ENCODE assay signal across 8 cellular contexts in genomic region chr4:48109413-48110263, GRCh38. TPM values are rescaled to one million over a fixed set of nuclear protein-coding genes. Genes with fewer than 3 reads are reported as not detected.
DNase-seq lines count a peak whose midpoint lies in the region; ATAC-seq, FAIRE-seq and TF ChIP-seq lines count a peak whose summit lies in the region.

No MANE protein-coding gene starts in this region.

- no peaks in the 10 kb centered on the region for H3K9me2 ChIP-seq in DOHH2 (replicated peaks; ENCODE audit: control insufficient read depth, low read length)

- no peaks in the 10 kb centered on the region for H3K36me3 ChIP-seq in DOHH2 (ENCODE audit: control insufficient read depth, low read length)
- no peaks in the 10 kb centered on the region for H3K36me3 ChIP-seq in SJSA1
- no peaks in the 10 kb centered on the region for H3K36me3 ChIP-seq in fibroblast of lung (ENCODE audit: control insufficient read depth, insufficient read depth, low read length)
- H3K36me3 ChIP-seq in small intestine (ENCODE audit: control insufficient read depth in 2 of 2, insufficient read depth in 2 of 2, low read length in 2 of 2) = no peaks in the 10 kb centered on the region
- H3K36me3 ChIP-seq in aorta (ENCODE audit: control insufficient read depth in 1 of 2, insufficient read depth in 2 of 2, low read length in 1 of 2) = no peaks in the 10 kb centered on the region

- H3K4me1 ChIP-seq in DOHH2 (ENCODE audit: control insufficient read depth, low read length) (no peaks in the 10 kb centered on the region), SJSA1 (replicated peaks) (peaks cover 26% of the 10 kb centered on the region), fibroblast of lung (ENCODE audit: control insufficient read depth, extremely low read depth, insufficient read depth, low read length) (no peaks in the 10 kb centered on the region), small intestine (ENCODE audit: control insufficient read depth in 2 of 2, insufficient read depth in 1 of 2, low read depth in 1 of 2, low read length in 1 of 2) (no peaks in the 10 kb centered on the region), aorta (ENCODE audit: control insufficient read depth in 1 of 2, insufficient read depth in 2 of 2, low read length in 2 of 2) (no peaks in the 10 kb centered on the region)

- 50 to 60% (median 51%) methylated on average over 5 of the region's 5 CpGs for WGBS in small intestine, 3 donors
- 25 to 34% methylated on average over 5 of the region's 5 CpGs for WGBS in aorta, 2 donors

- no peak for ATAC-seq in aorta (ENCODE audit: low FRiP score)

- no peak overlapping the region for H2AFZ ChIP-seq in fibroblast of lung (ENCODE audit: low read length)

- H3K9ac ChIP-seq in fibroblast of lung (ENCODE audit: insufficient read depth, low read length) = no peak overlapping the region

- TF ChIP-seq CTCF in DOHH2 (IDR thresholded peaks at IDR 0.05; ENCODE audit: low read depth, low read length, poor library complexity, severe bottlenecking) (peak; percentile 60), fibroblast of lung (conservative IDR thresholded peaks at IDR 0.05 in 1 of 2, IDR thresholded peaks at IDR 0.05 in 1 of 2; ENCODE audit: low read depth in 1 of 2, low read length in 2 of 2) (peak; percentile 45 to 64)

- H4K20me1 ChIP-seq in DOHH2 (ENCODE audit: control insufficient read depth, insufficient read depth, low read depth, low read length) = no peaks in the 10 kb centered on the region
- no peaks in the 10 kb centered on the region for H4K20me1 ChIP-seq in fibroblast of lung (ENCODE audit: control insufficient read depth, extremely low read depth, insufficient read depth, low read length)

- H3K27me3 ChIP-seq in DOHH2 (ENCODE audit: control insufficient read depth, low read length) (no peaks in the 10 kb centered on the region; the same call in 1 of the 2 replicates), SJSA1 (replicated peaks) (no peaks in the 10 kb centered on the region), fibroblast of lung (ENCODE audit: control insufficient read depth, insufficient read depth, low read length) (no peaks in the 10 kb centered on the region), small intestine (ENCODE audit: control insufficient read depth in 2 of 2, insufficient read depth in 2 of 2, low read length in 2 of 2) (no peaks in the 10 kb centered on the region), aorta (ENCODE audit: control insufficient read depth in 1 of 2, insufficient read depth in 2 of 2, low read length in 1 of 2) (no peaks in the 10 kb centered on the region)

- H3K27ac ChIP-seq in DOHH2 (ENCODE audit: low read depth, low read length) = no peak overlapping the region
- H3K27ac ChIP-seq in SJSA1 = peak overlapping the region; percentile 73
- H3K27ac ChIP-seq in fibroblast of lung (ENCODE audit: insufficient read depth, low read length) = no peak overlapping the region
- no peak overlapping the region for H3K27ac ChIP-seq in small intestine (ENCODE audit: low read depth in 1 of 2, low read length in 1 of 2)
- H3K27ac ChIP-seq in aorta (ENCODE audit: low read depth in 1 of 2, low read length in 2 of 2) = no peak overlapping the region

- no peak overlapping the region for H3K4me2 ChIP-seq in DOHH2 (ENCODE audit: low read length)
- H3K4me2 ChIP-seq in fibroblast of lung (ENCODE audit: extremely low read depth, insufficient read depth, low read length) = no peak overlapping the region

- FAIRE-seq in GM19239 (lab: Jason Lieb, UNC) (peak; percentile 93), small intestine (lab: Jason Lieb, UNC) (no peak)

- no peaks in the 10 kb centered on the region for H3K9me3 ChIP-seq in DOHH2 (ENCODE audit: control insufficient read depth, insufficient read depth, low read length)
- no peaks in the 10 kb centered on the region for H3K9me3 ChIP-seq in SJSA1 (replicated peaks)
- no peaks in the 10 kb centered on the region for H3K9me3 ChIP-seq in fibroblast of lung (ENCODE audit: control insufficient read depth, insufficient read depth, low read depth, low read length)
- no peaks in the 10 kb centered on the region for H3K9me3 ChIP-seq in small intestine (ENCODE audit: control insufficient read depth, low read depth)
- H3K9me3 ChIP-seq in aorta (ENCODE audit: control insufficient read depth, low read length) = no peaks in the 10 kb centered on the region

- H3K4me3 ChIP-seq in DOHH2 (ENCODE audit: low read length) (no peak overlapping the region), SJSA1 (no peak overlapping the region), fibroblast of lung (replicated peaks in 1 of 4; ENCODE audit: control extremely low read depth in 1 of 4, insufficient read depth in 1 of 4, low read depth in 3 of 4, low read length in 4 of 4) (no peak overlapping the region), small intestine (ENCODE audit: low read depth in 1 of 2, low read length in 2 of 2) (no peak overlapping the region), aorta (ENCODE audit: low read length in 2 of 2) (no peak overlapping the region)

- intact Hi-C loops in aorta (cut with DNase I) = no loop called here

- no peaks in the 10 kb centered on the region for H3F3A ChIP-seq in DOHH2 (ENCODE audit: control insufficient read depth, insufficient read depth)

- DNase-seq in GM19239 (ENCODE audit: insufficient read length, low spot score) (no peak), HS-27A (ENCODE audit: low read depth) (peak; percentile 50), SJSA1 (ENCODE audit: low read depth in 1 of 2, low spot score in 2 of 2) (peak in 1 of 2 experiments; percentile 35), fibroblast of lung (ENCODE audit: low read depth in 2 of 2) (peak; percentile 42 to 56), small intestine (peak; percentile 69), aorta (no peak)
- DNase-seq in stimulated activated naive CD4-positive, alpha-beta T cell treated with Interleukin-2 at 50 U/mL for 16 hours (lab: John Stamatoyannopoulos, UW) = no peak

- no peaks in the 10 kb centered on the region for H3K79me2 ChIP-seq in DOHH2 (ENCODE audit: control insufficient read depth, low read length)
- no peaks in the 10 kb centered on the region for H3K79me2 ChIP-seq in fibroblast of lung (ENCODE audit: control insufficient read depth, insufficient read depth, low read length)

RNA-seq across cellular contexts. Expression of gene TXK, which starts 24.4 kb away (rescaled TPM):
- 1.9 and 3.0 TPM in 2 replicates for total RNA-seq in SJSA1 (2014; rRNA removed; shearing (Covaris generic))
- 0.26 and 0.66 TPM in 2 replicates for total RNA-seq in fibroblast of lung
- 0.05 and 0.09 TPM in 2 replicates for polyA plus RNA-seq in fibroblast of lung
- 0.03 TPM in 1 of 2 replicates, not detected in the other for polyA plus RNA-seq in fibroblast of lung (2012)
- polyA minus RNA-seq in fibroblast of lung (ENCODE audit: low replicate concordance) = not detected in 2 replicates
- 1 to 10 TPM in 1 of 3 donors, under 1 TPM in 2; 0.54 to 1.1 (median 0.97) TPM for polyA plus RNA-seq in small intestine
- 1 to 10 TPM; 2.3 to 6.8 TPM for total RNA-seq in aorta
- polyA plus RNA-seq in aorta = 1 to 10 TPM in 1 of 2 donors, under 1 TPM in 1; 0.87 to 1.4 TPM

Comparison
In these comparisons a context has a peak if more than half of its experiments do, and no peak if none do; other contexts are left out.
1. DNase-seq: peak in HS-27A (single experiment), fibroblast of lung (2 of 2) and small intestine (single experiment); none in GM19239 (single experiment), aorta (0 of 2) and stimulated activated naive CD4-positive, alpha-beta T cell treated with Interleukin-2 at 50 U/mL for 16 hours (single experiment).